1 cellular context compared by ENCODE assay signal in the genomic region with DNA sequence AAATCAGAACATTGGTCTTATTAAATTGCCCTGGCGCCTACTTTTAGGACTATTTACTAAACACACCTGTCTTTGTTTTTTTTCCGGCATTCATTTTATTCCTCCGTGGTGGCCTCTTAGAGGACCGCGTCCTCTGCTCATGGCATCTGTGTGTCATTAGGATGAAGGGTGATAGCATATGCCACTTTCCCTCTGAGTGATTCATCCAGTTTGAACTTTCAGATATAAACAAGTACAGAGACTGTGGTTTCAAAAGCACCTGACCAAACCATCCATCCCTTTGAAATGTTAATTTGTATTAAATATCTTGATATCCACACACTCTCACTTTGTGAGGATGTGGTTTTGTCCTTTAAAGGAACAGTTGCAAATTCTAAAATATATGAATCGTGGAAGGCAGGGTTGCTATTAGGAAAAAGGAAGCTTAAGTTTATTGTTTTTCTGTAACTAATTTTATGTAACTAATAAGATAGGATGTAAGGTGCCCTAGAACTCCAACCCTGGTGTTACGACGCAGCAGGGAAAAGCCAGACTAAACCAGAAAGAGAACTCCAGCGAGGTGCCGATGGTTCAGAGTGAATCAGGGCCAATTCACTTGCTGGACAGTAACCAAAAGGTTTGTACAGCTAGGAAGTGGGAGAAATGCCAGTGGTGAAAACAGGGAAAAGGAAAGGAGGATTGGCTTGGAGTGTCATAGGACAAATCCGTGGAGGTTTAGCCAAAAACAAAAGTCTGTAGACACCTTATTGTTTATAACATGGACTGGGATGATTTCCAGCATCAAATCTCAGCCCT.
TF ChIP-seq lines count a peak whose summit lies in the region.

No MANE protein-coding gene starts in this region.

TF ChIP-seq in GM23338, 12 proteins besides CTCF, POLR2A, EP300 and RAD21 (continued from another document):
- TF ChIP-seq, protein P1, sequence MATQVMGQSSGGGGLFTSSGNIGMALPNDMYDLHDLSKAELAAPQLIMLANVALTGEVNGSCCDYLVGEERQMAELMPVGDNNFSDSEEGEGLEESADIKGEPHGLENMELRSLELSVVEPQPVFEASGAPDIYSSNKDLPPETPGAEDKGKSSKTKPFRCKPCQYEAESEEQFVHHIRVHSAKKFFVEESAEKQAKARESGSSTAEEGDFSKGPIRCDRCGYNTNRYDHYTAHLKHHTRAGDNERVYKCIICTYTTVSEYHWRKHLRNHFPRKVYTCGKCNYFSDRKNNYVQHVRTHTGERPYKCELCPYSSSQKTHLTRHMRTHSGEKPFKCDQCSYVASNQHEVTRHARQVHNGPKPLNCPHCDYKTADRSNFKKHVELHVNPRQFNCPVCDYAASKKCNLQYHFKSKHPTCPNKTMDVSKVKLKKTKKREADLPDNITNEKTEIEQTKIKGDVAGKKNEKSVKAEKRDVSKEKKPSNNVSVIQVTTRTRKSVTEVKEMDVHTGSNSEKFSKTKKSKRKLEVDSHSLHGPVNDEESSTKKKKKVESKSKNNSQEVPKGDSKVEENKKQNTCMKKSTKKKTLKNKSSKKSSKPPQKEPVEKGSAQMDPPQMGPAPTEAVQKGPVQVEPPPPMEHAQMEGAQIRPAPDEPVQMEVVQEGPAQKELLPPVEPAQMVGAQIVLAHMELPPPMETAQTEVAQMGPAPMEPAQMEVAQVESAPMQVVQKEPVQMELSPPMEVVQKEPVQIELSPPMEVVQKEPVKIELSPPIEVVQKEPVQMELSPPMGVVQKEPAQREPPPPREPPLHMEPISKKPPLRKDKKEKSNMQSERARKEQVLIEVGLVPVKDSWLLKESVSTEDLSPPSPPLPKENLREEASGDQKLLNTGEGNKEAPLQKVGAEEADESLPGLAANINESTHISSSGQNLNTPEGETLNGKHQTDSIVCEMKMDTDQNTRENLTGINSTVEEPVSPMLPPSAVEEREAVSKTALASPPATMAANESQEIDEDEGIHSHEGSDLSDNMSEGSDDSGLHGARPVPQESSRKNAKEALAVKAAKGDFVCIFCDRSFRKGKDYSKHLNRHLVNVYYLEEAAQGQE (IDR thresholded peaks at IDR 0.05; ENCODE audit: unreplicated experiment), result no peak
- TF ChIP-seq ZNF114 (CRISPR knock-in tag; IDR thresholded peaks at IDR 0.05), result no peak
- TF ChIP-seq EZH2phosphoT487 (IDR thresholded peaks at IDR 0.05; ENCODE audit: unreplicated experiment), result no peak
- TF ChIP-seq, protein P2, sequence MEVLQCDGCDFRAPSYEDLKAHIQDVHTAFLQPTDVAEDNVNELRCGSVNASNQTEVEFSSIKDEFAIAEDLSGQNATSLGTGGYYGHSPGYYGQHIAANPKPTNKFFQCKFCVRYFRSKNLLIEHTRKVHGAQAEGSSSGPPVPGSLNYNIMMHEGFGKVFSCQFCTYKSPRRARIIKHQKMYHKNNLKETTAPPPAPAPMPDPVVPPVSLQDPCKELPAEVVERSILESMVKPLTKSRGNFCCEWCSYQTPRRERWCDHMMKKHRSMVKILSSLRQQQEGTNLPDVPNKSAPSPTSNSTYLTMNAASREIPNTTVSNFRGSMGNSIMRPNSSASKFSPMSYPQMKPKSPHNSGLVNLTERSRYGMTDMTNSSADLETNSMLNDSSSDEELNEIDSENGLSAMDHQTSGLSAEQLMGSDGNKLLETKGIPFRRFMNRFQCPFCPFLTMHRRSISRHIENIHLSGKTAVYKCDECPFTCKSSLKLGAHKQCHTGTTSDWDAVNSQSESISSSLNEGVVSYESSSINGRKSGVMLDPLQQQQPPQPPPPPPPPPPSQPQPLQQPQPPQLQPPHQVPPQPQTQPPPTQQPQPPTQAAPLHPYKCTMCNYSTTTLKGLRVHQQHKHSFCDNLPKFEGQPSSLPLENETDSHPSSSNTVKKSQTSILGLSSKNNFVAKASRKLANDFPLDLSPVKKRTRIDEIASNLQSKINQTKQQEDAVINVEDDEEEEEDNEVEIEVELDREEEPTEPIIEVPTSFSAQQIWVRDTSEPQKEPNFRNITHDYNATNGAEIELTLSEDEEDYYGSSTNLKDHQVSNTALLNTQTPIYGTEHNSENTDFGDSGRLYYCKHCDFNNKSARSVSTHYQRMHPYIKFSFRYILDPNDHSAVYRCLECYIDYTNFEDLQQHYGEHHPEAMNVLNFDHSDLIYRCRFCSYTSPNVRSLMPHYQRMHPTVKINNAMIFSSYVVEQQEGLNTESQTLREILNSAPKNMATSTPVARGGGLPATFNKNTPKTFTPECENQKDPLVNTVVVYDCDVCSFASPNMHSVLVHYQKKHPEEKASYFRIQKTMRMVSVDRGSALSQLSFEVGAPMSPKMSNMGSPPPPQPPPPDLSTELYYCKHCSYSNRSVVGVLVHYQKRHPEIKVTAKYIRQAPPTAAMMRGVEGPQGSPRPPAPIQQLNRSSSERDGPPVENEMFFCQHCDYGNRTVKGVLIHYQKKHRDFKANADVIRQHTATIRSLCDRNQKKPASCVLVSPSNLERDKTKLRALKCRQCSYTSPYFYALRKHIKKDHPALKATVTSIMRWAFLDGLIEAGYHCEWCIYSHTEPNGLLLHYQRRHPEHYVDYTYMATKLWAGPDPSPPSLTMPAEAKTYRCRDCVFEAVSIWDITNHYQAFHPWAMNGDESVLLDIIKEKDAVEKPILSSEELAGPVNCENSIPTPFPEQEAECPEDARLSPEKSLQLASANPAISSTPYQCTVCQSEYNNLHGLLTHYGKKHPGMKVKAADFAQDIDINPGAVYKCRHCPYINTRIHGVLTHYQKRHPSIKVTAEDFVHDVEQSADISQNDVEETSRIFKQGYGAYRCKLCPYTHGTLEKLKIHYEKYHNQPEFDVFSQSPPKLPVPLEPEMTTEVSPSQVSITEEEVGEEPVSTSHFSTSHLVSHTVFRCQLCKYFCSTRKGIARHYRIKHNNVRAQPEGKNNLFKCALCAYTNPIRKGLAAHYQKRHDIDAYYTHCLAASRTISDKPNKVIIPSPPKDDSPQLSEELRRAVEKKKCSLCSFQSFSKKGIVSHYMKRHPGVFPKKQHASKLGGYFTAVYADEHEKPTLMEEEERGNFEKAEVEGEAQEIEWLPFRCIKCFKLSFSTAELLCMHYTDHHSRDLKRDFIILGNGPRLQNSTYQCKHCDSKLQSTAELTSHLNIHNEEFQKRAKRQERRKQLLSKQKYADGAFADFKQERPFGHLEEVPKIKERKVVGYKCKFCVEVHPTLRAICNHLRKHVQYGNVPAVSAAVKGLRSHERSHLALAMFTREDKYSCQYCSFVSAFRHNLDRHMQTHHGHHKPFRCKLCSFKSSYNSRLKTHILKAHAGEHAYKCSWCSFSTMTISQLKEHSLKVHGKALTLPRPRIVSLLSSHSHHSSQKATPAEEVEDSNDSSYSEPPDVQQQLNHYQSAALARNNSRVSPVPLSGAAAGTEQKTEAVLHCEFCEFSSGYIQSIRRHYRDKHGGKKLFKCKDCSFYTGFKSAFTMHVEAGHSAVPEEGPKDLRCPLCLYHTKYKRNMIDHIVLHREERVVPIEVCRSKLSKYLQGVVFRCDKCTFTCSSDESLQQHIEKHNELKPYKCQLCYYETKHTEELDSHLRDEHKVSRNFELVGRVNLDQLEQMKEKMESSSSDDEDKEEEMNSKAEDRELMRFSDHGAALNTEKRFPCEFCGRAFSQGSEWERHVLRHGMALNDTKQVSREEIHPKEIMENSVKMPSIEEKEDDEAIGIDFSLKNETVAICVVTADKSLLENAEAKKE (CRISPR knock-in tag; IDR thresholded peaks at IDR 0.05), result no peak
- TF ChIP-seq, protein P3, sequence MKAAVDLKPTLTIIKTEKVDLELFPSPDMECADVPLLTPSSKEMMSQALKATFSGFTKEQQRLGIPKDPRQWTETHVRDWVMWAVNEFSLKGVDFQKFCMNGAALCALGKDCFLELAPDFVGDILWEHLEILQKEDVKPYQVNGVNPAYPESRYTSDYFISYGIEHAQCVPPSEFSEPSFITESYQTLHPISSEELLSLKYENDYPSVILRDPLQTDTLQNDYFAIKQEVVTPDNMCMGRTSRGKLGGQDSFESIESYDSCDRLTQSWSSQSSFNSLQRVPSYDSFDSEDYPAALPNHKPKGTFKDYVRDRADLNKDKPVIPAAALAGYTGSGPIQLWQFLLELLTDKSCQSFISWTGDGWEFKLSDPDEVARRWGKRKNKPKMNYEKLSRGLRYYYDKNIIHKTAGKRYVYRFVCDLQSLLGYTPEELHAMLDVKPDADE (IDR thresholded peaks at IDR 0.05), result no peak
- no peak for TF ChIP-seq STAT1 (IDR thresholded peaks at IDR 0.05; ENCODE audit: unreplicated experiment)
- TF ChIP-seq NANOG (IDR thresholded peaks at IDR 0.05; ENCODE audit: borderline replicate concordance), result no peak
TF ChIP-seq in GM23338: peak in this region for 0.
